ENCODE assay signal across 24 cellular contexts in genomic region chr1:163664706-163665321, GRCh38.
"Had no signal": no experiment of that assay in that cellular context is flagged by ENCODE, and none has a peak within 500 bp of the region (broad histone marks: within the 10 kb centered on the region; RNA-seq: fewer than 3 reads in every experiment).

No MANE protein-coding gene starts in this region.

- H3K4me3 ChIP-seq: adrenal gland, ascending aorta, breast epithelium, prostate gland, spleen, testis, uterus had no signal

- H3K27me3 ChIP-seq: adrenal gland, ascending aorta, breast epithelium, spleen, testis, uterus had no signal

- H3K36me3 ChIP-seq: adrenal gland, ascending aorta, breast epithelium, prostate gland, spleen, uterus had no signal

- ATAC-seq: activated T-cell treated with anti-CD3 and anti-CD28 coated beads, Interleukin-2, amount 50 U/mL, for 4 hours; natural killer cell treated with Interleukin-12 subunit alpha and Interleukin-12 subunit beta and Interleukin-15 and Interleukin-18, amount 100 ng/mL, for 72 hours had no signal

- H3K27ac ChIP-seq: adrenal gland, ascending aorta, breast epithelium, epithelial cell of prostate, prostate gland, spleen, testis, uterus had no signal

- H3K9me3 ChIP-seq: adrenal gland, ascending aorta, breast epithelium, prostate gland, spleen, testis, uterus had no signal

- DNase-seq: activated CD4-positive, alpha-beta T cell treated with anti-CD3 and anti-CD28 coated beads for 4 hours; activated CD4-positive, alpha-beta T cell treated with anti-CD3 and anti-CD28 coated beads, Interleukin-2, amount 50 U/mL, for 48 hours; activated CD4-positive, CD25-positive, alpha-beta regulatory T cell; activated CD8-positive, alpha-beta memory T cell treated with anti-CD3 and anti-CD28 coated beads, Interleukin-2, amount 50 U/mL, for 48 hours; activated naive CD4-positive, alpha-beta T cell; activated T-cell treated with anti-CD3 and anti-CD28 coated beads, Interleukin-2, amount 50 U/mL, for 4 hours; cerebellar nuclear complex; cortex of kidney; endodermal cell; foreskin melanocyte; hypothalamus; spleen; stimulated activated CD4-positive, alpha-beta T cell treated with anti-CD3 and anti-CD28 coated beads, Interleukin-4, amount 100 ng/mL, for 1 hour; stimulated activated naive CD4-positive, alpha-beta T cell; T-helper 9 cell; testis; trophoblast cell; uterus had no signal

- H3K4me1 ChIP-seq: adrenal gland, ascending aorta, breast epithelium, prostate gland, spleen, testis, uterus had no signal
